10 cellular contexts compared by ENCODE assay signal in the genomic region with DNA sequence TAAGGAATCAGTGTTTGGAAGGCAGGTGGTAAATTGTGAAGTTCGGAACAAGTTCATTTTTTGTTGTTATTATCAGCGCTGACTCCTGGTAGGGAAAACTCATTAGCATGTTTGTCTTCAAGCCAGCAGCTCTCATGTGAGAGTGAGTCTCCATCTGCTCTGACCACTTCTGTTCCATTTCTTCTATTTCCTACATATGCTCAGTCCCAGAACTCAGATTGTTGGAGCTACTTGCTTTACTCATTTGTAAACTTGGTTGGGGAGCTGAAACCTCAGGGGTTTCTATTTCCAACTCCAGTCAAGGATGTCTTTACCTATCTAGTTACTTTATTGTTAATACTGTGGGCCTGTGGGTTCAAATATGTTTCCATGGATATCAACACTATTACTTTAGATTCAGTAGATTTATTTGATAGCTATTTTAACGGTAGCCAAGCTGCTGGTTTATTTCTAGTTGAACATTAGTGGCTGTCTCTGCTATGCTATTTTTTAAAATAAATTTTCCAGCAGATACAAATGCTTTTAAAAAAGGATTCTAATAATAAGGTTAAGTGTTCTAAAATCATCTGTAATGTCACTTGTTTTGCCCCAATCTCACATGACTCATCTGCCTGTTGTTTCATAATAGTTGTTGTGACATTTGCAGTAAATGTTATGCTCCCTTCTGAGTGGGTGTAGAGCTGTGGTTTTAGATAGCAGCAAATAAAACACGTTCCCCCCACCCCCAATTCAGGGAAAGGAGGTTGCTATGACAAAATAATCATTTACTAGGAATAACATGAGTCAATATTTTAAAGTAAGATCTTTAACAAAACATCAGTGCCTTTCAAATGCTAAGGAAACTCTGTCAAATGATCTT.
DNase-seq lines count a peak whose midpoint lies in the region; ATAC-seq, FAIRE-seq and TF ChIP-seq lines count a peak whose summit lies in the region.
"Had no signal": no experiment of that assay in that cellular context is flagged by ENCODE, and none has a peak within 500 bp of the region (broad histone marks: within the 10 kb centered on the region; RNA-seq: fewer than 3 reads in every experiment).

No MANE protein-coding gene starts in this region.

- no peaks in the 10 kb centered on the region for H3K36me3 Mint-ChIP-seq in activated naive CD4-positive, alpha-beta T cell treated with anti-CD3 and anti-CD28 coated beads for 36 hours (ENCODE audit: low read depth)
- H3K36me3 Mint-ChIP-seq: activated naive CD8-positive, alpha-beta T cell treated with anti-CD3 and anti-CD28 coated beads, Interleukin-2, amount 10 ng/mL, durations not matched to agents 7 days and 5 days had no signal

- H3K27me3 ChIP-seq in IMR-90 (ENCODE audit: control insufficient read depth, insufficient read depth, low read length) (no peaks in the 10 kb centered on the region), body of pancreas (no peaks in the 10 kb centered on the region), mesenchymal stem cell (ENCODE audit: control insufficient read depth in 1 of 2, insufficient read depth in 1 of 2, low read length in 2 of 2) (no peaks in the 10 kb centered on the region)

- H3K23ac ChIP-seq in IMR-90 (ENCODE audit: low read depth, low read length) (no peak overlapping the region), mesenchymal stem cell (ENCODE audit: low read length in 2 of 2) (no peak overlapping the region)

- dilution Hi-C loops in IMR-90 (cut with HindIII; ENCODE audit: low sequenced_read_pairs, unreplicated experiment) = no loop called here

- H3K4ac ChIP-seq in IMR-90 (ENCODE audit: low read depth, low read length) = no peak overlapping the region
- H3K4ac ChIP-seq in mesenchymal stem cell (ENCODE audit: low read depth in 1 of 2, low read length in 2 of 2) = peak overlapping the region in 1 of 2 experiments; percentile 63

- BruUV-seq in IMR-90 (replicated peaks; lab: Mats Ljungman, UMichigan) = no TSS peak

- no peak overlapping the region for H4K91ac ChIP-seq in IMR-90 (ENCODE audit: insufficient read depth, low read depth, low read length)
- H4K91ac ChIP-seq in mesenchymal stem cell (ENCODE audit: low read length) = no peak overlapping the region

- H3K18ac ChIP-seq in IMR-90 (ENCODE audit: low read depth, low read length) (no peak overlapping the region), mesenchymal stem cell (ENCODE audit: low read depth in 1 of 2, low read length in 2 of 2) (peak overlapping the region in 1 of 2 experiments; percentile 21)

- H3K9me3 ChIP-seq in IMR-90 (ENCODE audit: control insufficient read depth, insufficient read depth, low read length) (no peaks in the 10 kb centered on the region), body of pancreas (no peaks in the 10 kb centered on the region), mesenchymal stem cell (ENCODE audit: control insufficient read depth, low read length) (no peaks in the 10 kb centered on the region), kidney (ENCODE audit: control insufficient read depth in 1 of 2, low read length in 2 of 2) (no peaks in the 10 kb centered on the region)

- H2AK5ac ChIP-seq in IMR-90 (ENCODE audit: low read depth, low read length) (no peak overlapping the region), mesenchymal stem cell (ENCODE audit: low read length, severe bottlenecking) (no peak overlapping the region)

- H4K5ac ChIP-seq in IMR-90 (ENCODE audit: low read depth, low read length) = no peak overlapping the region

- H3K9ac ChIP-seq in IMR-90 (ENCODE audit: low read depth, low read length) = no peak overlapping the region
- peak overlapping the region; percentile 91 for H3K9ac ChIP-seq in mesenchymal stem cell (ENCODE audit: low read length)
- no peak overlapping the region for H3K9ac ChIP-seq in kidney (ENCODE audit: low read length in 2 of 2)

- H3K4me3 ChIP-seq in AG09309 (ENCODE audit: control insufficient read depth, low read depth, low read length) (no peak overlapping the region), IMR-90 (ENCODE audit: insufficient read depth, low read depth, low read length) (no peak overlapping the region), body of pancreas (no peak overlapping the region), mesenchymal stem cell (ENCODE audit: insufficient read depth in 1 of 2, low read depth in 1 of 2, low read length in 2 of 2) (peak overlapping the region in 1 of 2 experiments; percentile 10), kidney (ENCODE audit: low read length in 2 of 2) (no peak overlapping the region)

- no peaks in the 10 kb centered on the region for H3K9me3 Mint-ChIP-seq in activated naive CD4-positive, alpha-beta T cell treated with anti-CD3 and anti-CD28 coated beads for 36 hours
- H3K9me3 Mint-ChIP-seq: activated naive CD8-positive, alpha-beta T cell treated with anti-CD3 and anti-CD28 coated beads, Interleukin-2, amount 10 ng/mL, durations not matched to agents 7 days and 5 days; neural crest cell had no signal

- no peak overlapping the region for H3K4me3 Mint-ChIP-seq in activated naive CD4-positive, alpha-beta T cell treated with anti-CD3 and anti-CD28 coated beads for 36 hours
- H3K4me3 Mint-ChIP-seq: activated naive CD8-positive, alpha-beta T cell treated with anti-CD3 and anti-CD28 coated beads, Interleukin-2, amount 10 ng/mL, durations not matched to agents 7 days and 5 days; neural crest cell had no signal

- intact Hi-C loops in IMR-90 (cut with micrococcal nuclease) = no loop called here
- intact Hi-C loops in body of pancreas (cut with DNase I) = no loop called here
- intact Hi-C loops in kidney (cut with DNase I) = no loop called here
- intact Hi-C loops in posterior cingulate gyrus (cut with DNase I) = no loop called here
- intact Hi-C loops in activated naive CD4-positive, alpha-beta T cell treated with anti-CD3 and anti-CD28 coated beads for 36 hours (cut with micrococcal nuclease) = no loop called here

- no peak overlapping the region for H3K27ac Mint-ChIP-seq in activated naive CD4-positive, alpha-beta T cell treated with anti-CD3 and anti-CD28 coated beads for 36 hours
- H3K27ac Mint-ChIP-seq: activated naive CD8-positive, alpha-beta T cell treated with anti-CD3 and anti-CD28 coated beads, Interleukin-2, amount 10 ng/mL, durations not matched to agents 7 days and 5 days had no signal

- TF ChIP-seq CTCF in AG09309 (IDR thresholded peaks at IDR 0.05; ENCODE audit: control insufficient read depth, insufficient read depth, low read depth, low read length, missing control alignments) (no peak), IMR-90 (conservative IDR thresholded peaks at IDR 0.05; ENCODE audit: low read depth, low read length) (no peak), body of pancreas (IDR thresholded peaks at IDR 0.05) (no peak), kidney (IDR thresholded peaks at IDR 0.05; ENCODE audit: borderline replicate concordance, extremely low read depth, insufficient read depth) (no peak)

- ATAC-seq in IMR-90 (ENCODE audit: low read depth) (peak; percentile 14; the same call in 1 of the 2 replicates), body of pancreas (peak; percentile 52)

- H3K9me1 ChIP-seq in IMR-90 (ENCODE audit: insufficient read depth, low read length) = no peaks in the 10 kb centered on the region

- DNase-seq in AG09309 (ENCODE audit: low read depth) (peak; percentile 60), IMR-90 (peak; percentile 64), body of pancreas (peak in 1 of 4 donors; percentile 36), mesenchymal stem cell (peak; percentile 83), kidney (no peak), posterior cingulate gyrus (no peak), NCI-H2227 treated with DMSO at 0.1 percent for 48 hours (lab: John Stamatoyannopoulos, UW) (no peak)
- DNase-seq in activated naive CD4-positive, alpha-beta T cell treated with anti-CD3 and anti-CD28 coated beads for 36 hours = no peak
- DNase-seq: activated naive CD8-positive, alpha-beta T cell treated with anti-CD3 and anti-CD28 coated beads, Interleukin-2, amount 10 ng/mL, durations not matched to agents 7 days and 5 days had no signal

- H3K4me1 ChIP-seq in IMR-90 (ENCODE audit: control insufficient read depth, insufficient read depth, low read length) (peaks cover 4% of the 10 kb centered on the region), body of pancreas (no peaks in the 10 kb centered on the region), mesenchymal stem cell (ENCODE audit: control insufficient read depth, insufficient read depth, low read depth, low read length) (no peaks in the 10 kb centered on the region), kidney (ENCODE audit: control insufficient read depth in 1 of 2, insufficient read depth in 1 of 2, low read depth in 1 of 2, low read length in 2 of 2) (no peaks in the 10 kb centered on the region)

- H2BK12ac ChIP-seq in mesenchymal stem cell (ENCODE audit: low read length in 2 of 2) = peak overlapping the region in 1 of 2 experiments; percentile 42

- no peak for TF ChIP-seq POLR2A in IMR-90 (IDR thresholded peaks at IDR 0.05; ENCODE audit: low read depth, low read length)
- TF ChIP-seq POLR2A in body of pancreas (IDR thresholded peaks at IDR 0.05) = no peak

- H2AK9ac ChIP-seq in IMR-90 (replicated peaks; ENCODE audit: low read depth, low read length, poor library complexity) = no peak overlapping the region

- H3K27ac ChIP-seq in IMR-90 (ENCODE audit: insufficient read depth, low read length) = no peak overlapping the region
- H3K27ac ChIP-seq in body of pancreas = peak overlapping the region in 1 of 4 donors; percentile 38
- H3K27ac ChIP-seq in mesenchymal stem cell (ENCODE audit: low read length, poor library complexity, severe bottlenecking) = no peak overlapping the region
- H3K27ac ChIP-seq in kidney (ENCODE audit: low read depth in 2 of 2, low read length in 2 of 2) = no peak overlapping the region

- no peak overlapping the region for H2BK5ac ChIP-seq in IMR-90 (ENCODE audit: low read depth, low read length, poor library complexity, severe bottlenecking)
- H2BK5ac ChIP-seq in mesenchymal stem cell (ENCODE audit: low read depth, low read length, poor library complexity, severe bottlenecking) = no peak overlapping the region

- H3K14ac ChIP-seq in IMR-90 (replicated peaks; ENCODE audit: low read depth, low read length) = no peak overlapping the region
- H3K14ac ChIP-seq in mesenchymal stem cell (ENCODE audit: low read length in 2 of 2) = no peak overlapping the region

- TF ChIP-seq RAD21 in IMR-90 (IDR thresholded peaks at IDR 0.05; ENCODE audit: low read length) = no peak

- H4K8ac ChIP-seq in IMR-90 (ENCODE audit: low read depth in 2 of 2, low read length in 2 of 2) (no peak overlapping the region), mesenchymal stem cell (ENCODE audit: low read length) (no peak overlapping the region)

- no peak overlapping the region for H2BK120ac ChIP-seq in IMR-90 (ENCODE audit: low read depth, low read length)
- H2BK120ac ChIP-seq in mesenchymal stem cell (ENCODE audit: low read depth, low read length) = no peak overlapping the region

- H3K36me3 ChIP-seq in IMR-90 (ENCODE audit: control insufficient read depth, insufficient read depth, low read length) (no peaks in the 10 kb centered on the region), body of pancreas (replicated peaks in 1 of 2; ENCODE audit: insufficient read depth in 1 of 2, low read depth in 2 of 2) (no peaks in the 10 kb centered on the region), mesenchymal stem cell (ENCODE audit: control insufficient read depth in 1 of 2, insufficient read depth in 2 of 2, low read depth in 1 of 2, low read length in 2 of 2) (peaks cover 0 to 5% of the 10 kb centered on the region in 2 experiments), kidney (ENCODE audit: control insufficient read depth in 1 of 2, insufficient read depth in 2 of 2, low read length in 2 of 2) (no peaks in the 10 kb centered on the region)

- H2AFZ ChIP-seq in IMR-90 (replicated peaks; ENCODE audit: low read length, poor library complexity) (no peak overlapping the region), mesenchymal stem cell (ENCODE audit: low read depth, low read length) (no peak overlapping the region)

- H3K79me1 ChIP-seq in IMR-90 (ENCODE audit: low read depth in 1 of 2, low read length in 2 of 2) (no peaks in the 10 kb centered on the region), mesenchymal stem cell (replicated peaks; ENCODE audit: low read length, poor library complexity, severe bottlenecking) (peaks cover 2% of the 10 kb centered on the region)

- H3K4me2 ChIP-seq in IMR-90 (ENCODE audit: low read depth, low read length) (no peak overlapping the region), mesenchymal stem cell (ENCODE audit: low read length, poor library complexity, severe bottlenecking) (no peak overlapping the region)

- no peaks in the 10 kb centered on the region for H3K27me3 Mint-ChIP-seq in activated naive CD4-positive, alpha-beta T cell treated with anti-CD3 and anti-CD28 coated beads for 36 hours (ENCODE audit: low read depth)
- H3K27me3 Mint-ChIP-seq: activated naive CD8-positive, alpha-beta T cell treated with anti-CD3 and anti-CD28 coated beads, Interleukin-2, amount 10 ng/mL, durations not matched to agents 7 days and 5 days had no signal

- FAIRE-seq in kidney (lab: Jason Lieb, UNC) = no peak

- CTCF ChIA-PET in IMR-90 (lab: Yijun Ruan, JAX) = interaction anchor here (1.2 kb wide), 1 partner anchor 27 kb away, joined by 5 read pairs; no protein-coding TSS in a partner anchor
- CTCF ChIA-PET in activated naive CD4-positive, alpha-beta T cell treated with anti-CD3 and anti-CD28 coated beads for 36 hours (lab: Charles Lee) = no interaction called here

- H3K4me1 Mint-ChIP-seq in activated naive CD4-positive, alpha-beta T cell treated with anti-CD3 and anti-CD28 coated beads for 36 hours (ENCODE audit: low read depth) = no peaks in the 10 kb centered on the region
- H3K4me1 Mint-ChIP-seq: activated naive CD8-positive, alpha-beta T cell treated with anti-CD3 and anti-CD28 coated beads, Interleukin-2, amount 10 ng/mL, durations not matched to agents 7 days and 5 days had no signal

- H3K56ac ChIP-seq in IMR-90 (ENCODE audit: extremely low read depth, insufficient read depth, low read length) = no peak overlapping the region

- H4K20me1 ChIP-seq in IMR-90 (ENCODE audit: insufficient read depth, low read length) = no peaks in the 10 kb centered on the region

- WGBS in IMR-90 (ENCODE audit: extremely low coverage in 2 of 2, insufficient read length in 1 of 2), 2 experiments = no CpG with 5 or more reads among the region's 4 CpGs
- 52% methylated on average over 4 of the region's 4 CpGs for WGBS in body of pancreas, 2 donors
- 93% methylated on average over 2 of the region's 4 CpGs for WGBS in mesenchymal stem cell

- H2BK15ac ChIP-seq in IMR-90 (ENCODE audit: low read depth, low read length) (no peak overlapping the region), mesenchymal stem cell (ENCODE audit: low read depth, poor library complexity, severe bottlenecking) (no peak overlapping the region)

- H2BK20ac ChIP-seq in IMR-90 (ENCODE audit: low read depth, low read length) = no peak overlapping the region

- POLR2A ChIA-PET in IMR-90 (lab: Charles Lee; ENCODE audit: unreplicated experiment) = interaction anchor here (0.7 kb wide), 1 partner anchor 15 kb away, joined by 3 read pairs; no protein-coding TSS in a partner anchor

- in situ Hi-C loops in IMR-90 (cut with MboI; ENCODE audit: low sequenced_read_pairs) = no loop called here

Comparison
In these comparisons a context has a peak if more than half of its experiments do, and no peak if none do; other contexts are left out.
1. DNase-seq: peak in AG09309 (single experiment), IMR-90 (single experiment) and mesenchymal stem cell (single experiment); none in kidney (single experiment), posterior cingulate gyrus (0 of 10), activated naive CD4-positive, alpha-beta T cell treated with anti-CD3 and anti-CD28 coated beads for 36 hours (single experiment) and NCI-H2227 treated with DMSO at 0.1 percent for 48 hours (single experiment).